In the genomic region with DNA sequence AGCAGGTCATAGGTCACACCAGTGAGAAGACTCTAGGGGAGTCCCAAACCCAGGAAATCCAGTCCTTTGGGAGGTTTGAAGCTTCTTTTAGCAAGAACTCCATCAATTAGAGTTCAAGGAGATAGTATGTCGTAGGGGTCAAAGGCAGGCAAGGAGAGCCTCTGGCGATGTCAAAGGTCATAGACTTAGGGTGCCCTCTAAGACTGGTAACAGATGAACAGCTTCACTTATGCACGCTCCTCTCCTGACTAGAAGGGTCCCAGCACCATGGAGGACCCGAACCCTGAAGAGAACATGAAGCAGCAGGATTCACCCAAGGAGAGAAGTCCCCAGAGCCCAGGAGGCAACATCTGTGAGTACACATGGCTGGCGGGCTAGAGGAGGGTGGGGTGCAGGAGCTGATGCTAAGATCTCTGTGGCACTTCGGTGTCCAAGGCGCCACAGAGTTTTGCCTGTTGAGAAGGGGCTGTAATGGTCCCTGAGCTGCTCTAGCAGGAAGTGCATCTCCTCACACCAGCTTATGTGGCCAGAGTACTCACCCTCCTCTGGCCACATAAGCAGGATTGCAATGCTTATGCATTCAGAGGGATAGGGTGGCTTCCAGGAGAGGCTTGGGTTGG, we compare ENCODE assay signal across 7 cellular contexts. TPM values are rescaled to one million over a fixed set of nuclear protein-coding genes. Genes with fewer than 3 reads are reported as not detected.
DNase-seq lines count a peak whose midpoint lies in the region; ATAC-seq and TF ChIP-seq lines count a peak whose summit lies in the region.

No MANE protein-coding gene starts in this region.

- ATAC-seq in activated B cell treated with CpG ODN at 0.5 μM for 24 hours (ENCODE audit: low read depth), result no peak
- ATAC-seq in stimulated activated effector memory CD8-positive, alpha-beta T cell treated with anti-CD3 and anti-CD28 coated beads, Interleukin-12 subunit alpha, Interleukin-12 subunit beta, amount 100 ng/mL, for 72 hours, result no peak
- no peak for ATAC-seq in GM18858 (IDR thresholded peaks at IDR 0.05; ENCODE audit: unreplicated experiment)

- H3K27ac Mint-ChIP-seq in activated B cell treated with CpG ODN at 0.5 μM for 24 hours (peak overlapping the region; percentile 98), glutamatergic neuron (ENCODE audit: unreplicated experiment) (peak overlapping the region; percentile 97)
- H3K27ac Mint-ChIP-seq in stimulated activated effector memory CD8-positive, alpha-beta T cell treated with anti-CD3 and anti-CD28 coated beads, Interleukin-12 subunit alpha, Interleukin-12 subunit beta, amount 100 ng/mL, for 72 hours, result peak overlapping the region; percentile 100

- intact Hi-C loops in activated B cell treated with CpG ODN at 0.5 μM for 24 hours (cut with micrococcal nuclease), result loop anchor here (1.0 to 10.0 kb wide), 8 partner anchors 22 to 188 kb away; a partner anchor contains a TSS

- H3K9me3 Mint-ChIP-seq in activated B cell treated with CpG ODN at 0.5 μM for 24 hours (no peaks in the 10 kb centered on the region), glutamatergic neuron (ENCODE audit: unreplicated experiment) (peaks cover 13% of the 10 kb centered on the region)
- no peaks in the 10 kb centered on the region for H3K9me3 Mint-ChIP-seq in stimulated activated effector memory CD8-positive, alpha-beta T cell treated with anti-CD3 and anti-CD28 coated beads, Interleukin-12 subunit alpha, Interleukin-12 subunit beta, amount 100 ng/mL, for 72 hours

- DNase-seq in HK-2 (ENCODE audit: unreplicated experiment) (peak; percentile 14), activated B cell treated with CpG ODN at 0.5 μM for 24 hours (no peak), glutamatergic neuron (no peak), hepatic stellate cell (ENCODE audit: low spot score) (no peak), NCI-H2107 treated with DMSO at 0.1 percent for 48 hours (lab: John Stamatoyannopoulos, UW; ENCODE audit: unreplicated experiment) (no peak)
- peak in 1 of 2 donors; percentile 56 for DNase-seq in stimulated activated effector memory CD8-positive, alpha-beta T cell treated with anti-CD3 and anti-CD28 coated beads, Interleukin-12 subunit alpha, Interleukin-12 subunit beta, amount 100 ng/mL, for 72 hours (ENCODE audit: low spot score in 2 of 2)

- peak overlapping the region; percentile 98 for H3K4me3 Mint-ChIP-seq in activated B cell treated with CpG ODN at 0.5 μM for 24 hours
- peak overlapping the region; percentile 97 for H3K4me3 Mint-ChIP-seq in glutamatergic neuron (ENCODE audit: unreplicated experiment)
- peak overlapping the region; percentile 95 for H3K4me3 Mint-ChIP-seq in stimulated activated effector memory CD8-positive, alpha-beta T cell treated with anti-CD3 and anti-CD28 coated beads, Interleukin-12 subunit alpha, Interleukin-12 subunit beta, amount 100 ng/mL, for 72 hours

- H3K4me1 Mint-ChIP-seq in activated B cell treated with CpG ODN at 0.5 μM for 24 hours, result peaks cover 42% of the 10 kb centered on the region
- peaks cover 14% of the 10 kb centered on the region for H3K4me1 Mint-ChIP-seq in glutamatergic neuron (ENCODE audit: low read depth, unreplicated experiment)
- H3K4me1 Mint-ChIP-seq in stimulated activated effector memory CD8-positive, alpha-beta T cell treated with anti-CD3 and anti-CD28 coated beads, Interleukin-12 subunit alpha, Interleukin-12 subunit beta, amount 100 ng/mL, for 72 hours, result peaks cover 39% of the 10 kb centered on the region

- no peak for TF ChIP-seq CTCF in activated B cell treated with CpG ODN at 0.5 μM for 24 hours (IDR thresholded peaks at IDR 0.05)
- TF ChIP-seq CTCF in glutamatergic neuron (IDR thresholded peaks at IDR 0.05; ENCODE audit: partially characterized antibody, unreplicated experiment), result no peak

- H3K36me3 Mint-ChIP-seq in activated B cell treated with CpG ODN at 0.5 μM for 24 hours (ENCODE audit: low read depth) (peaks cover 53% of the 10 kb centered on the region), glutamatergic neuron (ENCODE audit: unreplicated experiment) (no peaks in the 10 kb centered on the region)
- H3K36me3 Mint-ChIP-seq in stimulated activated effector memory CD8-positive, alpha-beta T cell treated with anti-CD3 and anti-CD28 coated beads, Interleukin-12 subunit alpha, Interleukin-12 subunit beta, amount 100 ng/mL, for 72 hours, result peaks cover 80% of the 10 kb centered on the region

- POLR2A ChIA-PET in activated B cell treated with CpG ODN at 0.5 μM for 24 hours (lab: Charles Lee), result interaction anchor here (0.9 to 3.4 kb wide), 7 partner anchors 22 to 157 kb away, joined by 3 to 28 read pairs (median 7); a partner anchor contains a TSS

- H3K27me3 Mint-ChIP-seq in activated B cell treated with CpG ODN at 0.5 μM for 24 hours, result no peaks in the 10 kb centered on the region
- peaks cover 7% of the 10 kb centered on the region for H3K27me3 Mint-ChIP-seq in glutamatergic neuron (ENCODE audit: unreplicated experiment)

- CTCF ChIA-PET in activated B cell treated with CpG ODN at 0.5 μM for 24 hours (lab: Charles Lee), result interaction anchor here (2.0 to 5.4 kb wide), 4 partner anchors 22 to 150 kb away, joined by 8 to 92 read pairs (median 34); a partner anchor contains a TSS

RNA-seq across cellular contexts. Expression of a gene that starts 0.6 kb away (rescaled TPM):
- total RNA-seq in activated B cell treated with CpG ODN at 0.5 μM for 24 hours (14.5 and 17.3 TPM in 2 replicates), glutamatergic neuron (ENCODE audit: unreplicated experiment) (15.0 TPM)

RNA-seq across cellular contexts. Expression of a gene that starts 1.0 kb away (rescaled TPM):
- 13.1 and 14.1 TPM in 2 replicates for total RNA-seq in activated B cell treated with CpG ODN at 0.5 μM for 24 hours
- 184 TPM for total RNA-seq in glutamatergic neuron (ENCODE audit: unreplicated experiment)

RNA-seq across cellular contexts. Expression of a gene that starts 14.9 kb away (rescaled TPM):
- total RNA-seq in activated B cell treated with CpG ODN at 0.5 μM for 24 hours, result 0.29 and 0.42 TPM in 2 replicates
- 0.51 TPM for total RNA-seq in glutamatergic neuron (ENCODE audit: unreplicated experiment)

RNA-seq across cellular contexts. Expression of a gene that starts 21.4 kb away (rescaled TPM):
- 1.9 and 2.1 TPM in 2 replicates for total RNA-seq in activated B cell treated with CpG ODN at 0.5 μM for 24 hours
- 0.96 TPM for total RNA-seq in glutamatergic neuron (ENCODE audit: unreplicated experiment)

RNA-seq across cellular contexts. Expression of a gene that starts 21.6 kb away (rescaled TPM):
- total RNA-seq in activated B cell treated with CpG ODN at 0.5 μM for 24 hours, result 31.9 and 34.5 TPM in 2 replicates
- total RNA-seq in glutamatergic neuron (ENCODE audit: unreplicated experiment), result 39.5 TPM

Comparison
In these comparisons a context has a peak if more than half of its experiments do, and no peak if none do; other contexts are left out.
1. RNA of a gene that starts 1.0 kb away (total RNA-seq): 184 TPM in glutamatergic neuron (single experiment); 13.1 to 14.1 TPM in activated B cell treated with CpG ODN at 0.5 μM for 24 hours; every median in the first group is over 10 times any median in the second.
2. Peak in every context shown above with its lines, with median percentiles within 50 percentile points of each other: H3K27ac Mint-ChIP-seq and H3K4me3 Mint-ChIP-seq.